12 cellular contexts compared by ENCODE assay signal in the genomic region with DNA sequence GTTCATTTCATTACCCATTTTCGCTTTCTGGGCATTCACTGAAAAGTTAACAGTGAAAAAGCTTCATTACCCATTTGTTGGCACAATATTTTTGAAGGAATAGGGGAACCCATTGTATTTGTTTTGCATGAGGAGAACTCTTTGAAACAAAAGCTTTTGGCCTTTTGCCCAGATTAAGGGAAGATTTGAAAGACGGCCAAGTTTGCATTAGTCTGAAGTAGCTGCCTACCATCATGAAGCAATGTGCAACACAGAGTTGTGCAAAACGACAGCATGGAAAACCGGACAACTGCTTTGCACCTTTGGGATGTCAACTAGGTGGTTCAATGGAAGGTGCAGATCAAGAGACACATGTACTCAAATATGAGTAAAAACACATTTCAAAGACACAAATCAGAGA.
DNase-seq lines count a peak whose midpoint lies in the region; ATAC-seq, FAIRE-seq and TF ChIP-seq lines count a peak whose summit lies in the region.
"Had no signal": no experiment of that assay in that cellular context is flagged by ENCODE, and none has a peak within 500 bp of the region (broad histone marks: within the 10 kb centered on the region; RNA-seq: fewer than 3 reads in every experiment).

No MANE protein-coding gene starts in this region.

- TF ChIP-seq CTCF in RWPE2 (IDR thresholded peaks at IDR 0.05; ENCODE audit: poor library complexity, severe bottlenecking) = no peak
- TF ChIP-seq CTCF in colonic mucosa (IDR thresholded peaks at IDR 0.05) = no peak
- TF ChIP-seq CTCF in upper lobe of left lung (IDR thresholded peaks at IDR 0.05) = no peak

- TF ChIP-seq EP300 in upper lobe of left lung (IDR thresholded peaks at IDR 0.05) = no peak

- intact Hi-C loops in colonic mucosa (cut with DNase I) = no loop called here

- H3K27me3 ChIP-seq in RWPE2 (ENCODE audit: insufficient read depth, poor library complexity, severe bottlenecking) = peaks cover 5% of the 10 kb centered on the region
- no peaks in the 10 kb centered on the region for H3K27me3 ChIP-seq in colonic mucosa
- no peaks in the 10 kb centered on the region for H3K27me3 ChIP-seq in upper lobe of left lung

- FAIRE-seq in urothelium cell line (lab: Jason Lieb, UNC) = no peak

- no peak overlapping the region for H3K4me3 ChIP-seq in RWPE2 (ENCODE audit: severe bottlenecking)
- H3K4me3 ChIP-seq in colonic mucosa = no peak overlapping the region
- H3K4me3 ChIP-seq in upper lobe of left lung = no peak overlapping the region

- WGBS in upper lobe of left lung, 2 donors = 13 to 21% methylated on average over 4 of the region's 4 CpGs

- H3K9ac ChIP-seq in colonic mucosa (ENCODE audit: low read depth in 2 of 2, low read length in 2 of 2) = no peak overlapping the region

- DNase-seq in NCI-H524 (lab: John Stamatoyannopoulos, UW) (peak; percentile 5 to 56), NCI-H524 treated with DMSO at 0.1 percent for 48 hours (lab: John Stamatoyannopoulos, UW) (no peak), RWPE2 (ENCODE audit: low spot score) (no peak), glomerular endothelial cell (ENCODE audit: extremely low read depth, low read depth, low spot score) (peak; percentile 51), urothelium cell line (ENCODE audit: low spot score) (peak; percentile 29), colonic mucosa (no peak), upper lobe of left lung (no peak), NCI-H1436 treated with DMSO at 0.1 percent for 48 hours (lab: John Stamatoyannopoulos, UW) (no peak)
- DNase-seq: activated gamma-delta T cell; effector CD8-positive, alpha-beta T cell had no signal

- no peak overlapping the region for H3K27ac ChIP-seq in RWPE2 (ENCODE audit: poor library complexity, severe bottlenecking)
- no peak overlapping the region for H3K27ac ChIP-seq in colonic mucosa
- no peak overlapping the region for H3K27ac ChIP-seq in upper lobe of left lung

- no peaks in the 10 kb centered on the region for H3K36me3 ChIP-seq in RWPE2 (ENCODE audit: low read depth)
- H3K36me3 ChIP-seq in colonic mucosa = no peaks in the 10 kb centered on the region
- H3K36me3 ChIP-seq in upper lobe of left lung = no peaks in the 10 kb centered on the region

- no peak for TF ChIP-seq POLR2A in upper lobe of left lung (IDR thresholded peaks at IDR 0.05)

- H3K4me1 ChIP-seq in RWPE2 (ENCODE audit: insufficient read depth, poor library complexity, severe bottlenecking) (no peaks in the 10 kb centered on the region), colonic mucosa (no peaks in the 10 kb centered on the region), upper lobe of left lung (no peaks in the 10 kb centered on the region)

- ATAC-seq in RWPE2 (ENCODE audit: low read depth) = 0 out of 3 replicates have a peak, but pooled peaks have one; percentile 19
- ATAC-seq in upper lobe of left lung (ENCODE audit: low FRiP score in 2 of 2) = no peak
- ATAC-seq: Panc1, WTC11 had no signal

- H3K9me3 ChIP-seq in RWPE2 (ENCODE audit: severe bottlenecking) (no peaks in the 10 kb centered on the region), colonic mucosa (no peaks in the 10 kb centered on the region), upper lobe of left lung (no peaks in the 10 kb centered on the region)

Comparison
In these comparisons a context has a peak if more than half of its experiments do, and no peak if none do; other contexts are left out.
1. DNase-seq: peak in NCI-H524 (2 of 2), glomerular endothelial cell (single experiment) and urothelium cell line (single experiment); none in NCI-H524 treated with DMSO at 0.1 percent for 48 hours (single experiment), RWPE2 (single experiment), colonic mucosa (single experiment), upper lobe of left lung (0 of 2) and NCI-H1436 treated with DMSO at 0.1 percent for 48 hours (single experiment).